ENCODE assay signal across 1 cellular context in the genomic region with DNA sequence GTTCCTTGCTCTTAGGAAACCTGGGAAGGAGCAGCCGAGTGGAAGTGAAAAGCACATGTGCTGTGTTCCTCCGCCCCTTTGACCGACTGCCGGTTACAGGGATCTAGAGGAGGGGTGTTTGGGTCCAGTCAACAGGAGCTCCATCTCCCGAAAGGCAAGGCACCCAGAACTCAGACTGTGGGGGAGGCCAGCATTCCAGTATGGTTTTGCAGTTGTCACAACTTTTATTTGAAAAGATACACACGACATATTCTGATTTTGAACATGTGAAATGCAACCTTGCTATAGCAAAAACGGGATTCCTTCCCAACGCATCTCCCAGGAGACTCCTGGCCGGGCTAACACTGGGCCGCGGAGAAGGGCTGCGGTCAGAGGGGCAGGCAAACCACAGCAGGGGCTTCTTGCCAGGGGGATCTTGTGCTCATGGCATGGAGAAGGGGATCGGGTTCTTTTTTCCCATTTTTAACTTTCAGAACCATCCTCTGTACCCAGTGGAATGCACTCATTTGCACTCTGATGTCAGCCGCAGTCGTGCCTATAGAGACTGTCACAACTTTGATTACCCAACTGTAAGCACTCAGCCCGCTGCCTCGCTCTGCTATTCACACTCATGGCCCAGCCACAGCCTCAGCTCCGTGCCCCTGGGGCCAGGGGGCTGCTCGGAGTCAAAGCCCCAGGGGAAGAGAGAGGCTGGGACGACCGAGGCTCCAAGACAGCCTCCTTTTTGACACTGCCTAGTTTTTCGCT.
TF ChIP-seq lines count a peak whose summit lies in the region.

No MANE protein-coding gene starts in this region.

TF ChIP-seq in IMR-90, 13 proteins besides CTCF, POLR2A, EP300 and RAD21:
- no peak for TF ChIP-seq USF2 (IDR thresholded peaks at IDR 0.05; ENCODE audit: low read depth, low read length)
- no peak for TF ChIP-seq BHLHE40 (IDR thresholded peaks at IDR 0.05; ENCODE audit: low read depth, low read length)
- TF ChIP-seq RFX5 (IDR thresholded peaks at IDR 0.05; ENCODE audit: low read depth, low read length) = no peak
- no peak for TF ChIP-seq CEBPB (IDR thresholded peaks at IDR 0.05; ENCODE audit: low read depth, low read length)
